ENCODE assay signal across 8 cellular contexts in the genomic region with DNA sequence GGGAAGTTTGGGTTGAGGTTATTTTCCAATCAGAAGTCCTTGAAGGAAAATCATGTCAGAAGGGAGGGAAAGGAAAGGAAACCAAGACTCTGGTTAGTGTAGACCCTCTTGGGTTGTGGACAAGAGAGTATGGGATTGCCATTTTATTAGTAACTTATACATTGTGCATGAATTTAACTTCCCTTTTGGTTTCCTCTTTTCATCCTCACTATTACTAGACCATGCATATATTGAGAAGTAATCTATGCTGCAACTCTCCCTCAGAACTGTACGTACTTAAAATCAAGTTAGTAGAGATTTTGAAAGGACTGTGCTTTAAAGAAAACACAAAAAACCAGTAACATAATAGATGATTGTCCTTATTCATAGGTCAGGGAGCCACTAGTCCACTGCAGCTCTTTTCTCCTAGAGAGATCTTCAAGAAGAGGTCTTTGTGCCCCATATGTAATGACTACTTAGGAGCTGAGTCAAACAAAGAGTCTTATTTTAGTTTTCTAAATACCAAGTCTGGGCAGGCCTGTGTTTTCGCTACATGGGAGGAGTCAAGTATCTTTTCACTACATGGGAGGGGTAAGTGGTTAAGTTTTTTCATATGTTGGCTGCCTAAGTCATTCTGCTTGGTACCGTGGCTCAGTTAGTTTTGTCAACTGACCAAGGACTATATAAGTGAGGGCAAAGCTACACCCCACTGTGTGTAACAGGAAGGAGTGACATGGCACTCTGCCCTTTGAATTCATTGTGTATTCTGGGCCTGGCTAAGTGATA.
DNase-seq lines count a peak whose midpoint lies in the region; ATAC-seq and TF ChIP-seq lines count a peak whose summit lies in the region.

No MANE protein-coding gene starts in this region.

- DNase-seq in CD1c-positive myeloid dendritic cell (ENCODE audit: extremely low spot score) (peak; percentile 79), epithelial cell of esophagus (ENCODE audit: low read depth) (peak; percentile 84), NCI-H1105 treated with DMSO at 0.1 percent for 48 hours (lab: John Stamatoyannopoulos, UW) (no peak)
- no peak for DNase-seq in stimulated activated CD4-positive, alpha-beta T cell treated with anti-CD3 and anti-CD28 coated beads, Interleukin-4, amount 100 ng/mL, for 4 hours
- no peak for DNase-seq in central memory CD4-positive, alpha-beta T cell
- no peak for DNase-seq in activated T-cell treated with anti-CD3 and anti-CD28 coated beads, Interleukin-2, amount 50 U/mL, for 1 hour

- ATAC-seq in GM19397 (IDR thresholded peaks at IDR 0.05; ENCODE audit: unreplicated experiment) (peak; percentile 89), HG03342 (IDR thresholded peaks at IDR 0.05; ENCODE audit: unreplicated experiment) (peak; percentile 88)

- TF ChIP-seq CTCF in epithelial cell of esophagus (IDR thresholded peaks at IDR 0.05; ENCODE audit: insufficient read depth, low read depth, low read length, missing control alignments), result no peak

- no peak overlapping the region for H3K4me3 ChIP-seq in epithelial cell of esophagus (ENCODE audit: low read length)

Comparison
In these comparisons a context has a peak if more than half of its experiments do, and no peak if none do; other contexts are left out.
1. DNase-seq: peak in CD1c-positive myeloid dendritic cell (single experiment) and epithelial cell of esophagus (single experiment); none in stimulated activated CD4-positive, alpha-beta T cell treated with anti-CD3 and anti-CD28 coated beads, Interleukin-4, amount 100 ng/mL, for 4 hours (0 of 2), central memory CD4-positive, alpha-beta T cell (single experiment), NCI-H1105 treated with DMSO at 0.1 percent for 48 hours (single experiment) and activated T-cell treated with anti-CD3 and anti-CD28 coated beads, Interleukin-2, amount 50 U/mL, for 1 hour (single experiment).